In genomic region chr11:15289718-15290117, GRCh38 we compare ENCODE assay signal across 14 cellular contexts.
"Had no signal": no experiment of that assay in that cellular context is flagged by ENCODE, and none has a peak within 500 bp of the region (broad histone marks: within the 10 kb centered on the region; RNA-seq: fewer than 3 reads in every experiment).

No MANE protein-coding gene starts in this region.

- H3K9me3 Mint-ChIP-seq: activated naive CD8-positive, alpha-beta T cell treated with anti-CD3 and anti-CD28 coated beads, Interleukin-2, amount 10 ng/mL, durations not matched to agents 7 days and 5 days; endodermal cell had no signal

- H3K4me3 ChIP-seq: breast epithelium, hepatocyte had no signal

- H3K4me1 Mint-ChIP-seq: activated CD8-positive, alpha-beta memory T cell treated with anti-CD3 and anti-CD28 coated beads, Interleukin-2, amount 10 ng/mL, durations not matched to agents 7 days and 5 days; activated naive CD8-positive, alpha-beta T cell treated with anti-CD3 and anti-CD28 coated beads, Interleukin-2, amount 10 ng/mL, durations not matched to agents 7 days and 5 days; endodermal cell had no signal

- H3K27me3 Mint-ChIP-seq: activated CD8-positive, alpha-beta memory T cell treated with anti-CD3 and anti-CD28 coated beads, Interleukin-2, amount 10 ng/mL, durations not matched to agents 7 days and 5 days; activated naive CD8-positive, alpha-beta T cell treated with anti-CD3 and anti-CD28 coated beads, Interleukin-2, amount 10 ng/mL, durations not matched to agents 7 days and 5 days had no signal

- H3K27me3 ChIP-seq: breast epithelium, hepatocyte had no signal

- H3K36me3 Mint-ChIP-seq: activated CD8-positive, alpha-beta memory T cell treated with anti-CD3 and anti-CD28 coated beads, Interleukin-2, amount 10 ng/mL, durations not matched to agents 7 days and 5 days; activated naive CD8-positive, alpha-beta T cell treated with anti-CD3 and anti-CD28 coated beads, Interleukin-2, amount 10 ng/mL, durations not matched to agents 7 days and 5 days had no signal

- DNase-seq: activated CD4-positive, alpha-beta T cell treated with anti-CD3 and anti-CD28 coated beads, Interleukin-2, amount 50 U/mL, for 4 hours; activated CD4-positive, CD25-positive, alpha-beta regulatory T cell treated with anti-CD3 and anti-CD28 coated beads, Interleukin-2, amount 50 U/mL, for 72 hours; activated CD8-positive, alpha-beta memory T cell treated with anti-CD3 and anti-CD28 coated beads, Interleukin-2, amount 10 ng/mL, durations not matched to agents 7 days and 5 days; activated gamma-delta T cell treated with Interleukin-2 at 50 U/mL for 16 hours; activated naive CD8-positive, alpha-beta T cell treated with anti-CD3 and anti-CD28 coated beads, Interleukin-2, amount 10 ng/mL, durations not matched to agents 7 days and 5 days; activated T-cell treated with anti-CD3 and anti-CD28 coated beads, Interleukin-2, amount 50 U/mL, for 48 hours; anterior cingulate cortex; endodermal cell; erythroblast; stimulated activated CD4-positive, alpha-beta T cell treated with anti-CD3 and anti-CD28 coated beads, Interleukin-12 subunit alpha, Interleukin-12 subunit beta, amount 100 ng/mL, for 4 hours; stimulated activated naive CD4-positive, alpha-beta T cell; trophoblast cell had no signal

- ATAC-seq: activated CD8-positive, alpha-beta memory T cell treated with anti-CD3 and anti-CD28 coated beads, Interleukin-2, amount 10 ng/mL, durations not matched to agents 7 days and 5 days had no signal

- H3K4me3 Mint-ChIP-seq: activated CD8-positive, alpha-beta memory T cell treated with anti-CD3 and anti-CD28 coated beads, Interleukin-2, amount 10 ng/mL, durations not matched to agents 7 days and 5 days; activated naive CD8-positive, alpha-beta T cell treated with anti-CD3 and anti-CD28 coated beads, Interleukin-2, amount 10 ng/mL, durations not matched to agents 7 days and 5 days; endodermal cell had no signal

- H3K36me3 ChIP-seq: breast epithelium had no signal

- H3K27ac Mint-ChIP-seq: activated CD8-positive, alpha-beta memory T cell treated with anti-CD3 and anti-CD28 coated beads, Interleukin-2, amount 10 ng/mL, durations not matched to agents 7 days and 5 days; activated naive CD8-positive, alpha-beta T cell treated with anti-CD3 and anti-CD28 coated beads, Interleukin-2, amount 10 ng/mL, durations not matched to agents 7 days and 5 days; endodermal cell had no signal
